7 cellular contexts compared by ENCODE assay signal in the genomic region with DNA sequence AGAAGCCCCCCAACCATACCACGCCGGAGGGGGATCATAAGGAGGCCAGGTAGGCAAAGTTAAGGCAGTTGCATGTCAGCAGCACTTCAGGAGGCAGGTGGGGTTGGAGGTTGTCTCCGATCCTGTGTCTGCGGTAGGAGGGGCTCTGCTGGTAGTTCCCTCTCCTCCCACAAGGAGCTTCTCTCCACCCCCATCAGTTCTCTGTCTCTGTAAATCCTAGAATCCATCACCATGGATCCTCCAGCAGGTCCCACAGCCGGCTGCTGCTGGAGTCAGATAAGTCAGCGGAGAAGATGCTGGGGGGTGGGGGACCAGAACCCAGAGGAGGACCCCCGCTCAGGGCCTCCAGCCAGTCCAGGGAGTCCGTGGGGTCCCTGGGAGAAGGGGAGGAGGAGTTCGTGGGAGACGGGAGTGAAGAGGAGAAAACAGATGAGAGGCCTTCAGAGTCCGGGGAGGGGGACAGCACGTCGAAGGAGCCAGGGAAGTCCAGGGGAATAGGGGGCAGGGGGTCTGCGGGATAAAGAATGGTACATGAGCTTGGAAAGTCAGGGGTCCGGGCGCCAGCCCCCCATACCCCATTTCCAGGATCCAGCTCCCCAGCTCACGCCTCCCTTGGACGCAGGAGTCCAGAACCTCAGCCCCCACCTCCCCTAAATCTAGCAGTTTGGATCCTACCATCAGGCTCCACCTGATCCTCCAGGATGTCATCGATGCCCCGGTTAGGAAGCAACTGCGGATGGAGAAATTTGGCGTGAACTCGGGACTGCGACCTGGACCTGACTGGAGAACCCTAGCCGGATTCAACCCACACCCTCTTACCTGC. TPM values are rescaled to one million over a fixed set of nuclear protein-coding genes. Genes with fewer than 3 reads are reported as not detected.
DNase-seq lines count a peak whose midpoint lies in the region; ATAC-seq, FAIRE-seq and TF ChIP-seq lines count a peak whose summit lies in the region.
"Had no signal": no experiment of that assay in that cellular context is flagged by ENCODE, and none has a peak within 500 bp of the region (broad histone marks: within the 10 kb centered on the region; RNA-seq: fewer than 3 reads in every experiment).

No MANE protein-coding gene starts in this region.

- peak overlapping the region; percentile 82 for H3K27ac ChIP-seq in 22Rv1
- peak overlapping the region; percentile 37 for H3K27ac ChIP-seq in colonic mucosa
- H3K27ac ChIP-seq in psoas muscle, result peak overlapping the region; percentile 91

- H3K9me3 ChIP-seq in colonic mucosa, result no peaks in the 10 kb centered on the region
- no peaks in the 10 kb centered on the region for H3K9me3 ChIP-seq in psoas muscle

- H3K4me1 ChIP-seq in colonic mucosa (peaks cover 15% of the 10 kb centered on the region), psoas muscle (peaks cover 35% of the 10 kb centered on the region)

- intact Hi-C loops in colonic mucosa (cut with DNase I), result no loop called here
- intact Hi-C loops in psoas muscle (cut with DNase I), result loop anchor here in 1 of 2 donors (5.0 kb wide), 1 partner anchor 36 kb away; no protein-coding TSS in a partner anchor

- FAIRE-seq in HTR-8/SVneo (lab: Jason Lieb, UNC), result no peak

- TF ChIP-seq CTCF in 22Rv1 (IDR thresholded peaks at IDR 0.05), result no peak
- no peak for TF ChIP-seq CTCF in colonic mucosa (IDR thresholded peaks at IDR 0.05)
- no peak for TF ChIP-seq CTCF in psoas muscle (IDR thresholded peaks at IDR 0.05)

- ATAC-seq in psoas muscle (no peak), HG02973 (IDR thresholded peaks at IDR 0.05; ENCODE audit: unreplicated experiment) (no peak), HG02759 (IDR thresholded peaks at IDR 0.05; ENCODE audit: unreplicated experiment) (no peak)

- no peaks in the 10 kb centered on the region for H3K36me3 ChIP-seq in colonic mucosa
- H3K36me3 ChIP-seq in psoas muscle (ENCODE audit: insufficient read depth in 1 of 2, low read depth in 1 of 2), result peaks cover 0 to 17% of the 10 kb centered on the region in 2 donors

- 43 to 48% (median 46%) methylated on average over 24 to 25 of the region's 25 CpGs for WGBS in psoas muscle, 3 donors

- H3K9ac ChIP-seq in colonic mucosa (ENCODE audit: low read depth in 2 of 2, low read length in 2 of 2), result peak overlapping the region; percentile 53 to 82

- H3K4me3 ChIP-seq in colonic mucosa (peak overlapping the region; percentile 51), psoas muscle (peak overlapping the region; percentile 78)

- H3K27me3 ChIP-seq in colonic mucosa (no peaks in the 10 kb centered on the region), psoas muscle (ENCODE audit: insufficient read depth in 3 of 3, low read length in 2 of 3) (no peaks in the 10 kb centered on the region)

- DNase-seq in HTR-8/SVneo (ENCODE audit: insufficient read length, low spot score) (peak; percentile 37), colonic mucosa (no peak), psoas muscle (peak in 1 of 2 donors; percentile 53)

RNA-seq across cellular contexts. Expression of gene MAMSTR, which starts 6.3 kb away (rescaled TPM):
- total RNA-seq in colonic mucosa (1 to 10 TPM in 1 of 2 donors, under 1 TPM in 1; 0.35 to 1.2 TPM), psoas muscle (10 to 100 TPM in 3 of 4 donors, 1 to 10 TPM in 1; 7.9 to 50.9 (median 32.9) TPM)
- 10 to 100 TPM in 1 of 3 donors, 1 to 10 TPM in 2; 3.1 to 10.5 (median 8.4) TPM for polyA plus RNA-seq in psoas muscle

RNA-seq across cellular contexts. Expression of gene FUT2, which starts 17.5 kb away (rescaled TPM):
- total RNA-seq in colonic mucosa (100 to 1,000 TPM; 125 to 141 TPM), psoas muscle (not detected)
- not detected for polyA plus RNA-seq in psoas muscle
- total RNA-seq: subcutaneous adipose tissue had no signal

RNA-seq across cellular contexts. Expression of gene RASIP1, which starts 27.2 kb away (rescaled TPM):
- total RNA-seq in colonic mucosa (1 to 10 TPM; 2.2 to 4.8 TPM), psoas muscle (1 to 10 TPM; 6.9 to 9.7 (median 8.0) TPM)
- polyA plus RNA-seq in psoas muscle, result 1 to 10 TPM; 3.9 to 7.7 (median 4.9) TPM

RNA-seq across cellular contexts. Expression of gene IZUMO1, which starts 33.5 kb away (rescaled TPM):
- total RNA-seq in colonic mucosa (not detected), psoas muscle (under 1 TPM in 3 of 4 donors, not detected in 1; 0.26 to 0.76 (median 0.36) TPM)
- polyA plus RNA-seq in psoas muscle, result under 1 TPM in 2 of 3 donors, not detected in 1; 0.18 to 0.66 TPM

RNA-seq across cellular contexts. Expression of gene FUT1, which starts 39.2 kb away (rescaled TPM):
- total RNA-seq in colonic mucosa, result under 1 TPM; 0.59 to 0.80 TPM
- 1 to 10 TPM; 1.6 to 2.3 (median 2.0) TPM for total RNA-seq in psoas muscle
- 1 to 10 TPM; 1.1 to 1.3 (median 1.3) TPM for polyA plus RNA-seq in psoas muscle

Comparison
In these comparisons a context has a peak if more than half of its experiments do, and no peak if none do; other contexts are left out.
1. H3K27ac ChIP-seq: peak in every context shown above with its lines; median percentile 91 in psoas muscle; 82 in 22Rv1; 37 in colonic mucosa.
2. RNA of gene MAMSTR, which starts 6.3 kb away (total RNA-seq): 7.9 to 50.9 TPM in psoas muscle; 0.35 to 1.2 TPM in colonic mucosa; every median in the first group is over 4 times any median in the second.
3. RNA of gene FUT2, which starts 17.5 kb away (total RNA-seq): 125 to 141 TPM in colonic mucosa; not detected in psoas muscle; every median in the first group is over 100 times any median in the second.